In genomic region chr11:70527046-70527395, GRCh38 we compare ENCODE assay signal across 16 cellular contexts.
"Had no signal": no experiment of that assay in that cellular context is flagged by ENCODE, and none has a peak within 500 bp of the region (broad histone marks: within the 10 kb centered on the region; RNA-seq: fewer than 3 reads in every experiment).

No MANE protein-coding gene starts in this region.

- H3K27ac Mint-ChIP-seq: activated naive CD8-positive, alpha-beta T cell treated with anti-CD3 and anti-CD28 coated beads, Interleukin-2, amount 10 ng/mL, durations not matched to agents 7 days and 5 days; immature natural killer cell; naive B cell; stimulated activated naive B cell treated with anti-CD40 and anti-IgM and Interleukin-4, amounts not matched to agents 10 μg/mL and 1 μg/mL and 100 μg/mL, for 72 hours had no signal

- DNase-seq: activated CD4-positive, CD25-positive, alpha-beta regulatory T cell treated with anti-CD3 and anti-CD28 coated beads, Interleukin-2, amount 50 U/mL, for 72 hours; activated naive CD4-positive, alpha-beta T cell; activated naive CD8-positive, alpha-beta T cell treated with anti-CD3 and anti-CD28 coated beads, Interleukin-2, amount 10 ng/mL, durations not matched to agents 7 days and 5 days; activated T-cell treated with anti-CD3 and anti-CD28 coated beads for 4 hours; anterior cingulate cortex; foreskin melanocyte; immature natural killer cell; naive B cell; nucleus accumbens; stimulated activated naive B cell treated with anti-CD40 and anti-IgM and Interleukin-4, amounts not matched to agents 10 μg/mL and 1 μg/mL and 100 μg/mL, for 72 hours; T-helper 9 cell; thyroid gland; uterus had no signal

- ATAC-seq: psoas muscle; stimulated activated naive B cell treated with anti-CD40 and anti-IgM and Interleukin-4, amounts not matched to agents 10 μg/mL and 1 μg/mL and 100 μg/mL, for 72 hours had no signal

- H3K36me3 ChIP-seq: thyroid gland, uterus had no signal

- H3K9me3 Mint-ChIP-seq: activated naive CD8-positive, alpha-beta T cell treated with anti-CD3 and anti-CD28 coated beads, Interleukin-2, amount 10 ng/mL, durations not matched to agents 7 days and 5 days; immature natural killer cell had no signal

- H3K4me1 ChIP-seq: psoas muscle, thyroid gland, uterus had no signal

- H3K36me3 Mint-ChIP-seq: activated naive CD8-positive, alpha-beta T cell treated with anti-CD3 and anti-CD28 coated beads, Interleukin-2, amount 10 ng/mL, durations not matched to agents 7 days and 5 days; immature natural killer cell; stimulated activated naive B cell treated with anti-CD40 and anti-IgM and Interleukin-4, amounts not matched to agents 10 μg/mL and 1 μg/mL and 100 μg/mL, for 72 hours had no signal

- H3K4me1 Mint-ChIP-seq: activated naive CD8-positive, alpha-beta T cell treated with anti-CD3 and anti-CD28 coated beads, Interleukin-2, amount 10 ng/mL, durations not matched to agents 7 days and 5 days; immature natural killer cell; naive B cell; stimulated activated naive B cell treated with anti-CD40 and anti-IgM and Interleukin-4, amounts not matched to agents 10 μg/mL and 1 μg/mL and 100 μg/mL, for 72 hours had no signal

- H3K9me3 ChIP-seq: psoas muscle, thyroid gland, uterus had no signal

- H3K4me3 Mint-ChIP-seq: activated naive CD8-positive, alpha-beta T cell treated with anti-CD3 and anti-CD28 coated beads, Interleukin-2, amount 10 ng/mL, durations not matched to agents 7 days and 5 days; immature natural killer cell; naive B cell; stimulated activated naive B cell treated with anti-CD40 and anti-IgM and Interleukin-4, amounts not matched to agents 10 μg/mL and 1 μg/mL and 100 μg/mL, for 72 hours had no signal

- H3K27me3 ChIP-seq: thyroid gland, uterus had no signal

- H3K27ac ChIP-seq: epithelial cell of prostate, psoas muscle, thyroid gland, uterus had no signal

- H3K4me3 ChIP-seq: lung, psoas muscle, thyroid gland, uterus had no signal
